ENCODE assay signal across 21 cellular contexts in the genomic region with DNA sequence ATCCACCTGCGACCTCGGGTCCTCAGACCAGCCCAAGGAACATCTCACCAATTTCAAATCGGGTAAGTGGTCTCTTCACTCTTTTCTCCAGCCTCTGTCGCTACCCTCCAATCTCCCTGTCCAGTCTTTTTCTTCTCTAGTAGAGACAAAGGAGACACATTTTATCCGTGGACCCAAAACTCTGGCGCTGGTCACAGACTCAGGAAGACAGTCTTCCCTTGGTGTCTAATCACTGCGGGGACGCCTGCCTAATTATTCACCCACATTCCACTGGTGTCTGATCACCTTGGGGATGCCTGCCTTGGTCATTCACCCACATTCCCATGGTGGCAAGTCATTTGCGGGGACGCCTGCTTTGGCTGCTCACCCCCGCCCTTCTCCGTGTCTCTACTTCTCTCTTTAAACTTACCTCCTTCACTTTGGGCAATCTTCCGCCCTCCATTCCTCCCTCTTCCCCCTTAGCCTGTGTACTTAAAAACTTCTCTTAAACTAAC. TPM values are rescaled to one million over a fixed set of nuclear protein-coding genes. Genes with fewer than 3 reads are reported as not detected.
"Had no signal": no experiment of that assay in that cellular context is flagged by ENCODE, and none has a peak within 500 bp of the region (broad histone marks: within the 10 kb centered on the region; RNA-seq: fewer than 3 reads in every experiment).

No MANE protein-coding gene starts in this region.

- H3K36me3 ChIP-seq: cardiac muscle cell, esophagus muscularis mucosa, right lobe of liver, suprapubic skin, upper lobe of left lung had no signal

- H3K9me3 Mint-ChIP-seq: activated T-helper 2 cell treated with anti-CD3 and anti-CD28 coated beads, Interferon-gamma antibody, Interleukin-2, Interleukin-4, amounts not matched to agents 10 μg/mL and 5 μg/mL and 100 μg/mL, durations not matched to agents 14 hours and 24 hours and 36 hours; stimulated activated naive CD8-positive, alpha-beta T cell treated with anti-CD3 and anti-CD28 coated beads, Interleukin-15, Interleukin-2, amounts not matched to agents 100 ng/mL and 50 ng/mL, for 24 hours had no signal

- H3K4me3 ChIP-seq: cardiac muscle cell, dorsolateral prefrontal cortex, esophagus muscularis mucosa, psoas muscle, right lobe of liver, suprapubic skin, upper lobe of left lung had no signal

- H3K27me3 Mint-ChIP-seq: stimulated activated naive CD8-positive, alpha-beta T cell treated with anti-CD3 and anti-CD28 coated beads, Interleukin-15, Interleukin-2, amounts not matched to agents 100 ng/mL and 50 ng/mL, for 24 hours had no signal

- H3K27ac Mint-ChIP-seq: activated T-helper 2 cell treated with anti-CD3 and anti-CD28 coated beads, Interferon-gamma antibody, Interleukin-2, Interleukin-4, amounts not matched to agents 10 μg/mL and 5 μg/mL and 100 μg/mL, durations not matched to agents 14 hours and 24 hours and 36 hours; nephron progenitor cell; stimulated activated naive CD8-positive, alpha-beta T cell treated with anti-CD3 and anti-CD28 coated beads, Interleukin-15, Interleukin-2, amounts not matched to agents 100 ng/mL and 50 ng/mL, for 24 hours had no signal

- DNase-seq: activated CD4-positive, alpha-beta T cell treated with anti-CD3 and anti-CD28 coated beads, Interleukin-2, amount 50 U/mL, for 1 hour; activated naive CD4-positive, alpha-beta T cell treated with anti-CD3 and anti-CD28 coated beads, Interleukin-2, amount 50 U/mL, for 16 hours; activated T-cell treated with anti-CD3 and anti-CD28 coated beads for 4 hours; dorsolateral prefrontal cortex; hypothalamus; nephron progenitor cell; occipital lobe; psoas muscle; right lobe of liver; upper lobe of left lung had no signal

- H3K9me3 ChIP-seq: esophagus muscularis mucosa, psoas muscle, right lobe of liver, suprapubic skin, upper lobe of left lung had no signal

- H3K4me3 Mint-ChIP-seq: nephron progenitor cell; stimulated activated naive CD8-positive, alpha-beta T cell treated with anti-CD3 and anti-CD28 coated beads, Interleukin-15, Interleukin-2, amounts not matched to agents 100 ng/mL and 50 ng/mL, for 24 hours had no signal

- H3K4me1 ChIP-seq: esophagus muscularis mucosa, psoas muscle, right lobe of liver, suprapubic skin had no signal

- FAIRE-seq: astrocyte had no signal

- H3K4me1 Mint-ChIP-seq: nephron progenitor cell had no signal

- H3K27me3 ChIP-seq: cardiac muscle cell, dorsolateral prefrontal cortex, right lobe of liver, suprapubic skin, upper lobe of left lung had no signal

- ATAC-seq: activated CD4-positive, CD25-positive, alpha-beta regulatory T cell treated with anti-CD3 and anti-CD28 coated beads, Interleukin-2, amount 50 U/mL, for 24 hours; psoas muscle; right lobe of liver had no signal

RNA-seq across cellular contexts. Expression of gene OR10H1, which starts 13.9 kb away (rescaled TPM):
- total RNA-seq: activated T-helper 2 cell treated with anti-CD3 and anti-CD28 coated beads, Interferon-gamma antibody, Interleukin-2, Interleukin-4, amounts not matched to agents 10 μg/mL and 5 μg/mL and 100 μg/mL, durations not matched to agents 14 hours and 24 hours and 36 hours; astrocyte; cardiac muscle cell; esophagus muscularis mucosa; glomerular endothelial cell; kidney epithelial cell; mesenteric fat pad; occipital lobe; psoas muscle; right lobe of liver; suprapubic skin; upper lobe of left lung had no signal

RNA-seq across cellular contexts. Expression of gene OR10H5, which starts 41.9 kb away (rescaled TPM):
- total RNA-seq: activated T-helper 2 cell treated with anti-CD3 and anti-CD28 coated beads, Interferon-gamma antibody, Interleukin-2, Interleukin-4, amounts not matched to agents 10 μg/mL and 5 μg/mL and 100 μg/mL, durations not matched to agents 14 hours and 24 hours and 36 hours; astrocyte; cardiac muscle cell; glomerular endothelial cell; kidney epithelial cell; liver; mesenteric fat pad; occipital lobe; psoas muscle; right lobe of liver; suprapubic skin; upper lobe of left lung had no signal
